11 cellular contexts compared by ENCODE assay signal in genomic region chr9:1046639-1047604, GRCh38. TPM values are rescaled to one million over a fixed set of nuclear protein-coding genes. Genes with fewer than 3 reads are reported as not detected.
A peak's percentile ranks its signal among the peaks of the same experiment; 100 is the strongest.
DNase-seq lines count a peak whose midpoint lies in the region; ATAC-seq and TF ChIP-seq lines count a peak whose summit lies in the region.
"Had no signal": no experiment of that assay in that cellular context is flagged by ENCODE, and none has a peak within 500 bp of the region (broad histone marks: within the 10 kb centered on the region; RNA-seq: fewer than 3 reads in every experiment).

No MANE protein-coding gene starts in this region.

- H3K4me1 ChIP-seq in BLaER1 treated with 17β-estradiol and CSF1 and Interleukin-3, amounts not matched to agents 10 nM and 100 nM: peaks cover 0 to 16% (median 7%) of the 10 kb centered on the region in 10 experiments; a peak in 8 of 20 replicates
- H3K4me1 ChIP-seq in HUES64 (ENCODE audit: insufficient read depth, low read length): peaks cover 4% of the 10 kb centered on the region

- H3K27ac Mint-ChIP-seq in osteocyte (ENCODE audit: unreplicated experiment): no peak overlapping the region

- no peak overlapping the region for H3K9ac ChIP-seq in BLaER1 treated with 17β-estradiol and CSF1 and Interleukin-3, amounts not matched to agents 10 nM and 100 nM
- H3K9ac ChIP-seq in HUES64 (ENCODE audit: low read depth, low read length): no peak overlapping the region

- peak overlapping the region in 6 of 10 experiments; percentile 46 to 66 (median 52); a peak in 6 of 20 replicates for H3K4me3 ChIP-seq in BLaER1 treated with 17β-estradiol and CSF1 and Interleukin-3, amounts not matched to agents 10 nM and 100 nM
- H3K4me3 ChIP-seq in HUES64 (ENCODE audit: low read length): peak overlapping the region; percentile 22
- H3K4me3 ChIP-seq in coronary artery: peak overlapping the region; percentile 73

- peaks cover 41% of the 10 kb centered on the region for H3K4me1 Mint-ChIP-seq in osteocyte (ENCODE audit: unreplicated experiment)

- peaks cover 81 to 90% (median 86%) of the 10 kb centered on the region in 11 experiments for H3K27me3 ChIP-seq in BLaER1 treated with 17β-estradiol and CSF1 and Interleukin-3, amounts not matched to agents 10 nM and 100 nM
- peaks cover 100% of the 10 kb centered on the region for H3K27me3 ChIP-seq in HUES64 (ENCODE audit: insufficient read depth, low read length)

- H3K4me2 ChIP-seq in BLaER1 treated with 17β-estradiol and CSF1 and Interleukin-3, amounts not matched to agents 10 nM and 100 nM: peak overlapping the region; percentile 53 to 94 (median 82); a peak in 19 of 22 replicates

- peaks cover 64 to 81% (median 68%) of the 10 kb centered on the region in 11 experiments for H3K9me3 ChIP-seq in BLaER1 treated with 17β-estradiol and CSF1 and Interleukin-3, amounts not matched to agents 10 nM and 100 nM (replicated peaks in 1 of 11)
- no peaks in the 10 kb centered on the region for H3K9me3 ChIP-seq in HUES64 (ENCODE audit: insufficient read depth, low read depth, low read length)

- peaks cover 8% of the 10 kb centered on the region for H3K9me3 Mint-ChIP-seq in osteocyte (ENCODE audit: unreplicated experiment)

- peaks cover 4% of the 10 kb centered on the region for H3K36me3 Mint-ChIP-seq in osteocyte (ENCODE audit: unreplicated experiment)

- ATAC-seq in HG02571 (IDR thresholded peaks at IDR 0.05; ENCODE audit: unreplicated experiment): no peak
- no peak for ATAC-seq in HG02759 (IDR thresholded peaks at IDR 0.05; ENCODE audit: unreplicated experiment)

- no peaks in the 10 kb centered on the region; a peak in 2 of 22 replicates for H3K36me3 ChIP-seq in BLaER1 treated with 17β-estradiol and CSF1 and Interleukin-3, amounts not matched to agents 10 nM and 100 nM
- H3K36me3 ChIP-seq in HUES64 (ENCODE audit: insufficient read depth, low read length): no peaks in the 10 kb centered on the region

- no peak overlapping the region for H3K27ac ChIP-seq in BLaER1 treated with 17β-estradiol and CSF1 and Interleukin-3, amounts not matched to agents 10 nM and 100 nM
- no peak overlapping the region for H3K27ac ChIP-seq in HUES64 (ENCODE audit: low read depth, low read length)
- no peak overlapping the region for H3K27ac ChIP-seq in coronary artery

- H4K20me1 ChIP-seq in BLaER1 treated with 17β-estradiol and CSF1 and Interleukin-3, amounts not matched to agents 10 nM and 100 nM: no peaks in the 10 kb centered on the region

- TF ChIP-seq CTCF in coronary artery (IDR thresholded peaks at IDR 0.05) (no peak), osteocyte (IDR thresholded peaks at IDR 0.05) (no peak)

- peak overlapping the region; percentile 76 for H3K4me3 Mint-ChIP-seq in osteocyte (ENCODE audit: unreplicated experiment)

- H3K27me3 Mint-ChIP-seq in osteocyte (ENCODE audit: unreplicated experiment): peaks cover 83% of the 10 kb centered on the region

- 6% methylated on average over 36 of the region's 36 CpGs for WGBS in HUES64

- DNase-seq in coronary artery (ENCODE audit: low spot score): no peak
- no peak for DNase-seq in osteocyte (ENCODE audit: extremely low spot score, unreplicated experiment)
- no peak for DNase-seq in DMS114 treated with DMSO at 0.1 percent for 48 hours (lab: John Stamatoyannopoulos, UW; ENCODE audit: unreplicated experiment)
- DNase-seq in activated effector memory CD4-positive, alpha-beta T cell treated with anti-CD3 and anti-CD28 coated beads, Interleukin-2, amount 50 U/mL, for 16 hours: no peak
- DNase-seq: DMS153, NCI-H2171 treated with DMSO at 0.1 percent for 48 hours had no signal

RNA-seq across cellular contexts. Expression of gene DMRT2, which starts 3.2 kb away (rescaled TPM):
- not detected for polyA plus RNA-seq in HUES64 (2013, experiment 1 of 2)
- polyA plus RNA-seq in HUES64 (2013, experiment 2 of 2): not detected
- total RNA-seq in osteocyte: not detected in 2 replicates
- total RNA-seq: fibroblast of villous mesenchyme had no signal

Comparison
In these comparisons a context has a peak if more than half of its experiments do, and no peak if none do; other contexts are left out.
1. H3K4me3 ChIP-seq: peak in every context shown above with its lines; median percentile 73 in coronary artery; 52 in BLaER1 treated with 17β-estradiol and CSF1 and Interleukin-3, amounts not matched to agents 10 nM and 100 nM; 22 in HUES64.